Comparison of ENCODE assay signal across 1 cellular context in genomic region chr19:51375504-51376221, GRCh38.
TF ChIP-seq lines count a peak whose summit lies in the region.

No MANE protein-coding gene starts in this region.

TF ChIP-seq in HEK293T, 16 proteins besides CTCF, POLR2A, EP300 and RAD21 (continued from another document):
- TF ChIP-seq, protein P1, sequence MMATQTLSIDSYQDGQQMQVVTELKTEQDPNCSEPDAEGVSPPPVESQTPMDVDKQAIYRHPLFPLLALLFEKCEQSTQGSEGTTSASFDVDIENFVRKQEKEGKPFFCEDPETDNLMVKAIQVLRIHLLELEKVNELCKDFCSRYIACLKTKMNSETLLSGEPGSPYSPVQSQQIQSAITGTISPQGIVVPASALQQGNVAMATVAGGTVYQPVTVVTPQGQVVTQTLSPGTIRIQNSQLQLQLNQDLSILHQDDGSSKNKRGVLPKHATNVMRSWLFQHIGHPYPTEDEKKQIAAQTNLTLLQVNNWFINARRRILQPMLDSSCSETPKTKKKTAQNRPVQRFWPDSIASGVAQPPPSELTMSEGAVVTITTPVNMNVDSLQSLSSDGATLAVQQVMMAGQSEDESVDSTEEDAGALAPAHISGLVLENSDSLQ (IDR thresholded peaks at IDR 0.05): no peak
- TF ChIP-seq FOXM1 (IDR thresholded peaks at IDR 0.05; ENCODE audit: borderline replicate concordance) (no peak), ELF4 (IDR thresholded peaks at IDR 0.05) (no peak), SUZ12 (IDR thresholded peaks at IDR 0.05) (no peak), NFRKB (IDR thresholded peaks at IDR 0.05) (no peak)
